20 cellular contexts compared by ENCODE assay signal in genomic region chr12:119772431-119772830, GRCh38.
DNase-seq lines count a peak whose midpoint lies in the region; FAIRE-seq and TF ChIP-seq lines count a peak whose summit lies in the region.
"Had no signal": no experiment of that assay in that cellular context is flagged by ENCODE, and none has a peak within 500 bp of the region (broad histone marks: within the 10 kb centered on the region; RNA-seq: fewer than 3 reads in every experiment).

No MANE protein-coding gene starts in this region.

- no peak overlapping the region for H2BK20ac ChIP-seq in H9 (ENCODE audit: low read depth, low read length, poor library complexity, severe bottlenecking)

- H3K27ac Mint-ChIP-seq in H9 = no peak overlapping the region
- H3K27ac Mint-ChIP-seq: CD14-positive monocyte had no signal

- no peak overlapping the region for H2BK120ac ChIP-seq in H9 (ENCODE audit: low read depth, low read length, poor library complexity, severe bottlenecking)

- H2BK15ac ChIP-seq in H9 (ENCODE audit: low read depth, low read length) = no peak overlapping the region

- H3K9me3 Mint-ChIP-seq in H9 = no peaks in the 10 kb centered on the region
- H3K9me3 Mint-ChIP-seq: CD14-positive monocyte had no signal

- H3K4me1 ChIP-seq in H9 (ENCODE audit: insufficient read depth, low read length) = no peaks in the 10 kb centered on the region

- H3K23me2 ChIP-seq in H9 (ENCODE audit: insufficient read length, low read depth, low read length, poor library complexity, severe bottlenecking) = no peaks in the 10 kb centered on the region

- H3K79me1 ChIP-seq in H9 (ENCODE audit: insufficient read depth, low read depth, low read length, poor library complexity, severe bottlenecking) = no peaks in the 10 kb centered on the region

- H3K4me2 ChIP-seq in H9 (ENCODE audit: insufficient read depth, insufficient read length, low read length) = no peak overlapping the region
- H3K4me2 ChIP-seq: PC-9 had no signal

- H3K4me1 Mint-ChIP-seq in H9 = peaks cover 4 to 7% of the 10 kb centered on the region in 2 experiments
- H3K4me1 Mint-ChIP-seq: CD14-positive monocyte had no signal

- WGBS in H9 (ENCODE audit: extremely low coverage, insufficient read length, low lambda C conversion rate) = no CpG with 5 or more reads among the region's 4 CpGs

- H3K27ac ChIP-seq in H9 (ENCODE audit: insufficient read length, low read depth, low read length) = no peak overlapping the region
- H3K27ac ChIP-seq: GM23248, PC-9 had no signal

- H3K14ac ChIP-seq in H9 (ENCODE audit: insufficient read depth, low read length) = no peak overlapping the region

- no peak overlapping the region for H3K18ac ChIP-seq in H9 (ENCODE audit: insufficient read length, low read depth, low read length)

- peaks cover 27 to 66% (median 65%) of the 10 kb centered on the region in 3 experiments; a peak in 6 of 7 replicates for H3K36me3 Mint-ChIP-seq in H9 (ENCODE audit: insufficient read depth in 1 of 3, low read depth in 3 of 3)

- H4K20me1 ChIP-seq in H9 (ENCODE audit: control insufficient read depth, insufficient read depth, insufficient read length) = no peaks in the 10 kb centered on the region

- no peak overlapping the region for H4K91ac ChIP-seq in H9 (ENCODE audit: insufficient read length, low read depth, low read length)

- H2AFZ ChIP-seq in H9 (ENCODE audit: low read length) = no peak overlapping the region
- H2AFZ ChIP-seq: GM23248, PC-9 had no signal

- no peak overlapping the region for H3K4me3 Mint-ChIP-seq in H9
- H3K4me3 Mint-ChIP-seq: CD14-positive monocyte had no signal

- H2AK5ac ChIP-seq in H9 (ENCODE audit: insufficient read length, low read length) = no peak overlapping the region

- in situ Hi-C loops in astrocyte of the spinal cord (cut with HindIII; ENCODE audit: low sequenced_read_pairs) = no loop called here

- H2BK5ac ChIP-seq in H9 (ENCODE audit: insufficient read length, low read length) = no peak overlapping the region

- no peak overlapping the region for H3T11ph ChIP-seq in H9 (ENCODE audit: low read length)

- no peak overlapping the region for H4K8ac ChIP-seq in H9 (replicated peaks; ENCODE audit: insufficient read length, low read depth, low read length)

- H3K56ac ChIP-seq in H9 (ENCODE audit: insufficient read length, low read depth, low read length) = no peak overlapping the region

- no peaks in the 10 kb centered on the region for H3K27me3 ChIP-seq in H9 (ENCODE audit: insufficient read depth, low read length)

- H3K23ac ChIP-seq in H9 (ENCODE audit: insufficient read length, low read depth, low read length) = no peak overlapping the region

- no peak for TF ChIP-seq CTCF in astrocyte of the spinal cord (IDR thresholded peaks at IDR 0.05; ENCODE audit: low read depth, low read length)
- no peak for TF ChIP-seq CTCF in fibroblast of villous mesenchyme (IDR thresholded peaks at IDR 0.05; ENCODE audit: insufficient read depth, low read depth, low read length)
- no peak for TF ChIP-seq CTCF in H9 (conservative IDR thresholded peaks at IDR 0.05)

- H3K9ac ChIP-seq in H9 (ENCODE audit: extremely low read depth, insufficient read length, low read length) = no peak overlapping the region
- H3K9ac ChIP-seq: GM23248 had no signal

- H3K79me2 ChIP-seq in H9 (ENCODE audit: insufficient read depth, low read length) = no peaks in the 10 kb centered on the region

- no peak overlapping the region for H3K4me3 ChIP-seq in astrocyte of the spinal cord (ENCODE audit: low read depth, low read length)
- H3K4me3 ChIP-seq in fibroblast of villous mesenchyme (ENCODE audit: low read depth, low read length) = no peak overlapping the region
- H3K4me3 ChIP-seq: GM12878, GM23248, K562, PC-9 had no signal

- FAIRE-seq in HTR-8/SVneo (lab: Jason Lieb, UNC) = no peak
- FAIRE-seq: GM12878, K562 had no signal

- no peak overlapping the region for H3K4ac ChIP-seq in H9 (ENCODE audit: low read depth, low read length)

- H3K9me3 ChIP-seq in H9 (ENCODE audit: control insufficient read depth, low read depth, low read length) = no peaks in the 10 kb centered on the region

- no peak overlapping the region for H4K5ac ChIP-seq in H9 (ENCODE audit: insufficient read length, low read depth, low read length)

- DNase-seq in HTR-8/SVneo (ENCODE audit: insufficient read length, low spot score) (peak; percentile 40), astrocyte of the spinal cord (ENCODE audit: low read depth, low spot score) (peak; percentile 57), fibroblast of villous mesenchyme (ENCODE audit: low read depth) (peak; percentile 34), H9 (no peak), NCI-H510A (lab: John Stamatoyannopoulos, UW) (no peak), DMS114 treated with DMSO at 0.1 percent for 48 hours (lab: John Stamatoyannopoulos, UW; ENCODE audit: unreplicated experiment) (no peak), activated gamma-delta T cell (lab: John Stamatoyannopoulos, UW) (no peak)
- DNase-seq: ACHN, DND-41, GM23248, HCEC 1CT, MV-4-11, NCI-H1694 treated with DMSO at 0.1 percent for 48 hours, NCI-H2107, NCI-H2227 treated with DMSO at 0.1 percent for 48 hours, NCI-H524, PC-9 had no signal

- no peak overlapping the region for H2BK12ac ChIP-seq in H9 (ENCODE audit: insufficient read length, low read depth, low read length)

- no peaks in the 10 kb centered on the region for H3K27me3 Mint-ChIP-seq in H9 (ENCODE audit: low read depth)

Comparison
In these comparisons a context has a peak if more than half of its experiments do, and no peak if none do; other contexts are left out.
1. DNase-seq: peak in HTR-8/SVneo (single experiment), astrocyte of the spinal cord (single experiment) and fibroblast of villous mesenchyme (single experiment); none in H9 (single experiment), NCI-H510A (single experiment), DMS114 treated with DMSO at 0.1 percent for 48 hours (single experiment) and activated gamma-delta T cell (single experiment).